In the genomic region with DNA sequence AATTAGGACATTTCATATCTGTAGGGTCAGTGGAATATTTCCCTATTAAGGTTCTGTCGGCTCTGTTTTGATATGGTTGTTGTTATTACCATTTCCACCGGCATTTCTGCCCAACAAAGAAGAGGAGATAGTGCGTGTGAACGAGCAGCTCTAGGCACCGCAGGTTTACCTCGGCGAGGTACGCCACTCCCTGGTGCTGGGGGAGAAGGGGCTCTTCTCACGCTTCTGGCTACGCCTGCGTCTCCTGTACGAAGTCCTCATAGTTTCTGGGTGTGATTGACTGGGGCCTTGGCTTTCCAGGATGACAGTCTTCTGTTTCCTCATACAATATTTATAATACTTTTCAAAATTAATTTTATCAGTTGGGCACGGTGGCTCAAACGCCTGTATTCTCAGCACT, we compare ENCODE assay signal across 24 cellular contexts. TPM values are rescaled to one million over a fixed set of nuclear protein-coding genes. Genes with fewer than 3 reads are reported as not detected.
A peak's percentile ranks its signal among the peaks of the same experiment; 100 is the strongest.
DNase-seq lines count a peak whose midpoint lies in the region; ATAC-seq and TF ChIP-seq lines count a peak whose summit lies in the region.
"Had no signal": no experiment of that assay in that cellular context is flagged by ENCODE, and none has a peak within 500 bp of the region (broad histone marks: within the 10 kb centered on the region; RNA-seq: fewer than 3 reads in every experiment).

No MANE protein-coding gene starts in this region.

- H3K4me3 Mint-ChIP-seq in activated naive CD8-positive, alpha-beta T cell treated with anti-CD3 and anti-CD28 coated beads for 36 hours, result no peak overlapping the region
- H3K4me3 Mint-ChIP-seq: CD14-positive monocyte; CD4-positive, alpha-beta T cell; CD8-positive, alpha-beta memory T cell had no signal

- H3K4me2 ChIP-seq in osteoblast (ENCODE audit: insufficient read depth, low read length), result no peak overlapping the region
- H3K4me2 ChIP-seq: A549; BLaER1 treated with 17β-estradiol and CSF1 and Interleukin-3, amounts not matched to agents 10 nM and 100 nM had no signal

- no peaks in the 10 kb centered on the region for H3K79me2 ChIP-seq in osteoblast (ENCODE audit: insufficient read depth, low read length)

- H3K4me1 ChIP-seq in left ventricle myocardium inferior (no peaks in the 10 kb centered on the region), osteoblast (ENCODE audit: insufficient read depth, low read length) (no peaks in the 10 kb centered on the region), psoas muscle (no peaks in the 10 kb centered on the region)
- H3K4me1 ChIP-seq: A549, BE2C had no signal

- H3K4me3 ChIP-seq in left ventricle myocardium inferior (no peak overlapping the region), osteoblast (ENCODE audit: insufficient read depth, low read length) (no peak overlapping the region), psoas muscle (no peak overlapping the region)
- H3K4me3 ChIP-seq: A549; BLaER1 treated with 17β-estradiol and CSF1 and Interleukin-3, amounts not matched to agents 10 nM and 100 nM; GM12878; GM23248 had no signal

- no peaks in the 10 kb centered on the region for H3K27me3 Mint-ChIP-seq in activated naive CD8-positive, alpha-beta T cell treated with anti-CD3 and anti-CD28 coated beads for 36 hours
- H3K27me3 Mint-ChIP-seq: CD4-positive, alpha-beta T cell; CD8-positive, alpha-beta memory T cell had no signal

- H3K27me3 ChIP-seq in left ventricle myocardium inferior (ENCODE audit: low read depth) (no peaks in the 10 kb centered on the region), osteoblast (ENCODE audit: insufficient read depth, low read length) (no peaks in the 10 kb centered on the region), psoas muscle (ENCODE audit: insufficient read depth in 3 of 3, low read length in 2 of 3) (no peaks in the 10 kb centered on the region)
- H3K27me3 ChIP-seq: BE2C; BLaER1 treated with 17β-estradiol and CSF1 and Interleukin-3, amounts not matched to agents 10 nM and 100 nM had no signal

- TF ChIP-seq CTCF in left ventricle myocardium inferior (IDR thresholded peaks at IDR 0.05; ENCODE audit: borderline replicate concordance) (no peak), osteoblast (IDR thresholded peaks at IDR 0.05; ENCODE audit: extremely low read depth, low read depth, low read length) (no peak), psoas muscle (IDR thresholded peaks at IDR 0.05) (no peak)

- H3K9me3 Mint-ChIP-seq in activated naive CD8-positive, alpha-beta T cell treated with anti-CD3 and anti-CD28 coated beads for 36 hours, result no peaks in the 10 kb centered on the region
- H3K9me3 Mint-ChIP-seq: CD14-positive monocyte; CD4-positive, alpha-beta T cell; CD8-positive, alpha-beta memory T cell had no signal

- no peaks in the 10 kb centered on the region for H4K20me1 ChIP-seq in osteoblast (ENCODE audit: insufficient read depth, low read length)
- H4K20me1 ChIP-seq: BLaER1 treated with 17β-estradiol and CSF1 and Interleukin-3, amounts not matched to agents 10 nM and 100 nM had no signal

- H3K36me3 ChIP-seq in left ventricle myocardium inferior (peaks cover 53% of the 10 kb centered on the region), osteoblast (ENCODE audit: insufficient read depth, low read length) (peaks cover 31% of the 10 kb centered on the region), psoas muscle (ENCODE audit: insufficient read depth in 1 of 2, low read depth in 1 of 2) (peaks cover 3 to 91% of the 10 kb centered on the region in 2 donors)

- H3K27ac ChIP-seq in left ventricle myocardium inferior (replicated peaks), result no peak overlapping the region
- H3K27ac ChIP-seq in osteoblast (ENCODE audit: low read depth, low read length), result no peak overlapping the region
- no peak overlapping the region for H3K27ac ChIP-seq in psoas muscle
- H3K27ac ChIP-seq: A549; BLaER1 treated with 17β-estradiol and CSF1 and Interleukin-3, amounts not matched to agents 10 nM and 100 nM; GM23248 had no signal

- H3K36me3 Mint-ChIP-seq in activated naive CD8-positive, alpha-beta T cell treated with anti-CD3 and anti-CD28 coated beads for 36 hours, result peaks cover 22% of the 10 kb centered on the region

- H3K27ac Mint-ChIP-seq in activated naive CD8-positive, alpha-beta T cell treated with anti-CD3 and anti-CD28 coated beads for 36 hours, result no peak overlapping the region
- H3K27ac Mint-ChIP-seq: CD4-positive, alpha-beta T cell had no signal

- intact Hi-C loops in left cardiac atrium (cut with DNase I), result no loop called here
- intact Hi-C loops in left ventricle myocardium inferior (cut with micrococcal nuclease), result no loop called here
- intact Hi-C loops in psoas muscle (cut with DNase I), result no loop called here

- ATAC-seq in left cardiac atrium (no peak), psoas muscle (peak in 2 of 4 donors; percentile 6), GM21723 (IDR thresholded peaks at IDR 0.05; ENCODE audit: unreplicated experiment) (no peak)
- ATAC-seq: A549, GM12878, HCT116 had no signal

- DNase-seq in left cardiac atrium (peak; percentile 5), left ventricle myocardium inferior (no peak), osteoblast (ENCODE audit: insufficient read length, low spot score, missing footprints) (peak; percentile 15), psoas muscle (peak; percentile 7 to 11), NOMO-1 (lab: John Stamatoyannopoulos, UW; ENCODE audit: unreplicated experiment in 2 of 2) (no peak)
- DNase-seq in activated naive CD8-positive, alpha-beta T cell treated with anti-CD3 and anti-CD28 coated beads for 36 hours, result no peak
- DNase-seq: 8988T; ACHN; AML-193; BE2C; CD4-positive, alpha-beta T cell; DMS 273 treated with DMSO at 0.1 percent for 48 hours; DMS79; EL; GDM1; GM23248; H7 had no signal

- WGBS in psoas muscle, 3 donors, result 93 to 96% (median 93%) methylated on average over 14 of the region's 14 CpGs

- H3K9me3 ChIP-seq in left ventricle myocardium inferior (replicated peaks) (no peaks in the 10 kb centered on the region), osteoblast (ENCODE audit: low read depth, low read length) (no peaks in the 10 kb centered on the region), psoas muscle (no peaks in the 10 kb centered on the region)
- H3K9me3 ChIP-seq: A549; BE2C; BLaER1 treated with 17β-estradiol and CSF1 and Interleukin-3, amounts not matched to agents 10 nM and 100 nM had no signal

- H3K4me1 Mint-ChIP-seq in activated naive CD8-positive, alpha-beta T cell treated with anti-CD3 and anti-CD28 coated beads for 36 hours, result no peaks in the 10 kb centered on the region
- H3K4me1 Mint-ChIP-seq: CD14-positive monocyte had no signal

- no peak overlapping the region for H2AFZ ChIP-seq in osteoblast (ENCODE audit: low read length)
- H2AFZ ChIP-seq: GM23248 had no signal

RNA-seq across cellular contexts. Expression of gene DIP2A, which starts 54.4 kb away (rescaled TPM):
- total RNA-seq in left cardiac atrium, result 10 to 100 TPM; 27.2 to 33.0 TPM
- total RNA-seq in left ventricle myocardium inferior, result 25.9 TPM
- 22.8 and 27.4 TPM in 2 replicates for total RNA-seq in osteoblast
- 10 to 100 TPM in 3 of 4 donors, 1 to 10 TPM in 1; 8.9 to 12.2 (median 11.7) TPM for total RNA-seq in psoas muscle
- 10 to 100 TPM in 1 of 3 donors, 1 to 10 TPM in 2; 7.3 to 11.0 (median 9.2) TPM for polyA plus RNA-seq in psoas muscle
- total RNA-seq in activated naive CD8-positive, alpha-beta T cell treated with anti-CD3 and anti-CD28 coated beads for 36 hours, result 10 to 100 TPM; 19.0 to 21.2 TPM

Comparison
In these comparisons a context has a peak if more than half of its experiments do, and no peak if none do; other contexts are left out.
1. DNase-seq: peak in left cardiac atrium (single experiment), osteoblast (single experiment) and psoas muscle (2 of 2); none in left ventricle myocardium inferior (single experiment), activated naive CD8-positive, alpha-beta T cell treated with anti-CD3 and anti-CD28 coated beads for 36 hours (single experiment) and NOMO-1 (0 of 2).